Comparison of ENCODE assay signal across 18 cellular contexts in genomic region chr2:43717323-43717722, GRCh38. TPM values are rescaled to one million over a fixed set of nuclear protein-coding genes. Genes with fewer than 3 reads are reported as not detected.
DNase-seq lines count a peak whose midpoint lies in the region; ATAC-seq, FAIRE-seq and TF ChIP-seq lines count a peak whose summit lies in the region.
"Had no signal": no experiment of that assay in that cellular context is flagged by ENCODE, and none has a peak within 500 bp of the region (broad histone marks: within the 10 kb centered on the region; RNA-seq: fewer than 3 reads in every experiment).

No MANE protein-coding gene starts in this region.

- no peaks in the 10 kb centered on the region for H4K20me1 ChIP-seq in BLaER1 treated with 17β-estradiol and CSF1 and Interleukin-3, amounts not matched to agents 10 nM and 100 nM
- H4K20me1 ChIP-seq in GM12878 (ENCODE audit: control insufficient read depth, insufficient read depth) = no peaks in the 10 kb centered on the region

- CTCF ChIA-PET in GM12878 (lab: Yijun Ruan, JAX) = no interaction called here

- DNase-seq in GM12891 (ENCODE audit: insufficient read length, low spot score) (no peak), NB4 (ENCODE audit: low read depth) (peak; percentile 13), GM12878 (ENCODE audit: low read depth, low spot score) (no peak), tibial nerve (ENCODE audit: low spot score in 2 of 2) (no peak), MG63 (no peak)
- no peak for DNase-seq in stimulated activated CD8-positive, alpha-beta memory T cell treated with anti-CD3 and anti-CD28 coated beads, Interleukin-4, amount 100 ng/mL, for 48 hours
- DNase-seq: DMS153, DND-41, GM23248, H9, KG1, NCI-H2029, NCI-H446 treated with DMSO at 0.1 percent for 48 hours, NCI-H526 treated with DMSO at 0.1 percent for 48 hours, T-cell had no signal

- no peak overlapping the region for H3K9ac ChIP-seq in BLaER1 treated with 17β-estradiol and CSF1 and Interleukin-3, amounts not matched to agents 10 nM and 100 nM
- no peak overlapping the region for H3K9ac ChIP-seq in GM12878 (ENCODE audit: control insufficient read depth, insufficient read depth, low read length)
- H3K9ac ChIP-seq: GM23248 had no signal

- no peak for TF ChIP-seq RAD21 in GM12878 (IDR thresholded peaks at IDR 0.05; ENCODE audit: insufficient read depth, low read depth, low read length)

- intact Hi-C loops in GM12878 (cut with micrococcal nuclease; ENCODE audit: unreplicated experiment) = no loop called here

- BruUV-seq in GM12878 (replicated peaks; lab: Mats Ljungman, UMichigan) = no TSS peak

- peak overlapping the region in 3 of 11 experiments; percentile 28 to 42 (median 31); a peak in 3 of 22 replicates for H3K27ac ChIP-seq in BLaER1 treated with 17β-estradiol and CSF1 and Interleukin-3, amounts not matched to agents 10 nM and 100 nM
- H3K27ac ChIP-seq in GM12878 (ENCODE audit: control insufficient read depth, insufficient read depth) (no peak overlapping the region), tibial nerve (no peak overlapping the region)
- H3K27ac ChIP-seq: GM23248, SJSA1 had no signal

- H2AFZ ChIP-seq in GM12878 (ENCODE audit: control insufficient read depth, low read depth, low read length) = no peak overlapping the region
- H2AFZ ChIP-seq: GM23248 had no signal

- SMC1A ChIA-PET in GM12878 (lab: Charles Lee; ENCODE audit: uncharacterized antibody, unreplicated experiment) = no interaction called here

- no peak for ATAC-seq in GM12878
- ATAC-seq: T-cell had no signal

- H3K36me3 ChIP-seq in BLaER1 treated with 17β-estradiol and CSF1 and Interleukin-3, amounts not matched to agents 10 nM and 100 nM = no peaks in the 10 kb centered on the region
- H3K36me3 ChIP-seq in GM12878 (ENCODE audit: control insufficient read depth in 2 of 2, insufficient read depth in 2 of 2, low read length in 1 of 2) (no peaks in the 10 kb centered on the region), tibial nerve (no peaks in the 10 kb centered on the region), MG63 (no peaks in the 10 kb centered on the region)
- H3K36me3 ChIP-seq: SJSA1 had no signal

- no peak for TF ChIP-seq CTCF in NB4 (IDR thresholded peaks at IDR 0.05; ENCODE audit: low read depth, low read length)
- TF ChIP-seq CTCF in GM12878 (IDR thresholded peaks at IDR 0.05 in 2 of 3, conservative IDR thresholded peaks at IDR 0.05 in 1 of 3; ENCODE audit: control insufficient read depth in 2 of 3, extremely low read depth in 1 of 3, insufficient read depth in 1 of 3, low read depth in 3 of 3, low read length in 3 of 3) = no peak
- TF ChIP-seq CTCF in tibial nerve (IDR thresholded peaks at IDR 0.05) = no peak

- H3K4me1 ChIP-seq in BLaER1 treated with 17β-estradiol and CSF1 and Interleukin-3, amounts not matched to agents 10 nM and 100 nM = peaks cover 18 to 50% (median 31%) of the 10 kb centered on the region in 10 experiments
- 0 out of 2 replicates have a peak, but pooled peaks cover 3% of the 10 kb centered on the region for H3K4me1 ChIP-seq in GM12878 (ENCODE audit: control insufficient read depth, insufficient read depth, low read length)
- H3K4me1 ChIP-seq in tibial nerve = no peaks in the 10 kb centered on the region
- H3K4me1 ChIP-seq: SJSA1 had no signal

- no peaks in the 10 kb centered on the region for H3K79me2 ChIP-seq in GM12878 (ENCODE audit: control insufficient read depth, insufficient read depth, low read length)

- H3K9me3 ChIP-seq in BLaER1 treated with 17β-estradiol and CSF1 and Interleukin-3, amounts not matched to agents 10 nM and 100 nM (replicated peaks in 1 of 11) = no peaks in the 10 kb centered on the region
- H3K9me3 ChIP-seq in GM12878 (replicated peaks; ENCODE audit: control insufficient read depth, insufficient read depth, low read length) = no peaks in the 10 kb centered on the region
- H3K9me3 ChIP-seq in tibial nerve = no peaks in the 10 kb centered on the region
- H3K9me3 ChIP-seq in MG63 = no peaks in the 10 kb centered on the region
- H3K9me3 ChIP-seq: SJSA1 had no signal

- peak overlapping the region; percentile 25 to 62 (median 46); a peak in 20 of 22 replicates for H3K4me2 ChIP-seq in BLaER1 treated with 17β-estradiol and CSF1 and Interleukin-3, amounts not matched to agents 10 nM and 100 nM
- H3K4me2 ChIP-seq in GM12878 (ENCODE audit: control insufficient read depth, insufficient read depth) = no peak overlapping the region

- H3K4me3 ChIP-seq in BLaER1 treated with 17β-estradiol and CSF1 and Interleukin-3, amounts not matched to agents 10 nM and 100 nM = no peak overlapping the region
- H3K4me3 ChIP-seq in NB4 (ENCODE audit: low read depth, low read length) (no peak overlapping the region), GM12878 (no peak overlapping the region), tibial nerve (no peak overlapping the region), MG63 (no peak overlapping the region)
- H3K4me3 ChIP-seq: GM23248, SJSA1 had no signal

- in situ Hi-C loops in GM12878 (cut with MboI) = no loop called here

- TF ChIP-seq POLR2A in GM12891 (IDR thresholded peaks at IDR 0.05; ENCODE audit: low read depth, low read length) = no peak
- TF ChIP-seq POLR2A in NB4 (IDR thresholded peaks at IDR 0.05; ENCODE audit: extremely low read depth, insufficient read length) = no peak
- TF ChIP-seq POLR2A in GM12878 (IDR thresholded peaks at IDR 0.05; ENCODE audit: low read depth, low read length) = no peak
- TF ChIP-seq POLR2A in tibial nerve (IDR thresholded peaks at IDR 0.05) = no peak

- FAIRE-seq in GM12891 (lab: Jason Lieb, UNC) (no peak), GM12878 (lab: Jason Lieb, UNC) (no peak)

- H3K27me3 ChIP-seq in BLaER1 treated with 17β-estradiol and CSF1 and Interleukin-3, amounts not matched to agents 10 nM and 100 nM = no peaks in the 10 kb centered on the region
- no peaks in the 10 kb centered on the region; a peak in 1 of 4 replicates for H3K27me3 ChIP-seq in GM12878 (replicated peaks in 1 of 2; ENCODE audit: control insufficient read depth in 2 of 2, insufficient read depth in 2 of 2, low read length in 1 of 2)
- no peaks in the 10 kb centered on the region for H3K27me3 ChIP-seq in tibial nerve
- H3K27me3 ChIP-seq in MG63 = no peaks in the 10 kb centered on the region
- H3K27me3 ChIP-seq: SJSA1 had no signal

- POLR2A ChIA-PET in GM12878 (lab: Charles Lee) = no interaction called here

- RAD21 ChIA-PET in GM12878 (lab: Charles Lee; ENCODE audit: unreplicated experiment) = no interaction called here

- TF ChIP-seq EP300 in GM12878 (IDR thresholded peaks at IDR 0.05; ENCODE audit: borderline replicate concordance in 1 of 2, control insufficient read depth in 1 of 2, low read depth in 2 of 2, low read length in 2 of 2) = no peak
- TF ChIP-seq EP300 in tibial nerve (IDR thresholded peaks at IDR 0.05) = no peak

TF ChIP-seq in GM12891, 5 proteins besides CTCF, POLR2A, EP300 and RAD21 (continues in another document):
- TF ChIP-seq POLR2AphosphoS5 (IDR thresholded peaks at IDR 0.05; ENCODE audit: low read depth, low read length) (no peak), SPI1 (IDR thresholded peaks at IDR 0.05; ENCODE audit: low read depth, low read length) (peak; percentile 49), TAF1 (IDR thresholded peaks at IDR 0.05; ENCODE audit: low read depth, low read length) (no peak)

TF ChIP-seq in GM12878, 131 proteins besides CTCF, POLR2A, EP300 and RAD21 (continues in another document):
- TF ChIP-seq SPI1 (IDR thresholded peaks at IDR 0.05; ENCODE audit: borderline replicate concordance, insufficient read depth, low read depth, low read length) (peak; percentile 54; the same call in 1 of the 2 replicates), RELA (IDR thresholded peaks at IDR 0.05; ENCODE audit: borderline replicate concordance, partially characterized antibody) (no peak), SMARCA5 (IDR thresholded peaks at IDR 0.05) (no peak)

RNA-seq across cellular contexts. Expression of gene C1GALT1C1L, which starts 41.1 kb away (rescaled TPM):
- polyA plus RNA-seq in GM12891 (2012; ENCODE audit: low read depth, missing spikeins) = not detected
- total RNA-seq in GM12878 (2013; cell fraction: nucleolus; rRNA removed) = not detected in 2 replicates
- total RNA-seq in GM12878 (2014; rRNA removed) (not detected in 2 replicates), GM12878 (2014; rRNA removed; fragmentation: Illumina TruSeq; extraction: Trizol) (not detected in 2 replicates), GM12878 (2021) (not detected in 2 replicates), tibial nerve (under 1 TPM in 3 of 4 donors, not detected in 1; 0.42 to 0.98 (median 0.87) TPM)
- not detected for polyA plus RNA-seq in GM12878 (2011; ENCODE audit: low read depth)
- polyA plus RNA-seq in GM12878 (2011; rRNA removed) (not detected in 2 replicates), GM12878 (2014; fragmentation: Illumina TruSeq; extraction: Trizol) (not detected in 2 replicates), GM12878 (2014; fragmentation: Nextera tagmentation; extraction: Ambion mirVana) (not detected), GM12878 (2014; rRNA removed) (not detected in 2 replicates), GM12878 (2016; fragmentation: Nextera tagmentation; extraction: Ambion mirVana) (not detected)
- polyA plus RNA-seq in GM12878 (2011; cell fraction: cytosol; rRNA removed) = not detected in 2 replicates
- not detected in 2 replicates for polyA plus RNA-seq in GM12878 (2011; cell fraction: nucleus; rRNA removed)
- not detected in 2 replicates for polyA plus RNA-seq in GM12878 (2012)
- not detected in 2 replicates for polyA minus RNA-seq in GM12878 (2011; rRNA and poly(A)+ RNA removed)
- polyA minus RNA-seq in GM12878 (2011; cell fraction: cytosol; rRNA and poly(A)+ RNA removed) = not detected in 2 replicates
- polyA minus RNA-seq in GM12878 (2011; cell fraction: nucleus; rRNA and poly(A)+ RNA removed) = not detected in 2 replicates
- total RNA-seq in MG63 (2014; rRNA removed; shearing (Covaris generic); ENCODE audit: low replicate concordance) = not detected in 2 replicates
- total RNA-seq: GM23248, H9, T-cell had no signal
- polyA plus RNA-seq: CD14-positive monocyte had no signal

RNA-seq across cellular contexts. Expression of gene DYNC2LI1, which starts 56.5 kb away (rescaled TPM):
- 13.7 TPM for polyA plus RNA-seq in GM12891 (2012; ENCODE audit: low read depth, missing spikeins)
- 54.3 and 54.8 TPM in 2 replicates for total RNA-seq in GM12878 (2013; cell fraction: nucleolus; rRNA removed)
- total RNA-seq in GM12878 (2014; rRNA removed) (13.7 and 18.0 TPM in 2 replicates), GM12878 (2014; rRNA removed; fragmentation: Illumina TruSeq; extraction: Trizol) (17.8 and 19.2 TPM in 2 replicates), GM12878 (2021) (9.5 and 10.9 TPM in 2 replicates), tibial nerve (10 to 100 TPM; 19.5 to 37.3 (median 33.1) TPM)
- 9.6 TPM for polyA plus RNA-seq in GM12878 (2011; ENCODE audit: low read depth)
- polyA plus RNA-seq in GM12878 (2011; rRNA removed) (25.6 and 46.8 TPM in 2 replicates), GM12878 (2014; fragmentation: Illumina TruSeq; extraction: Trizol) (20.0 and 20.5 TPM in 2 replicates), GM12878 (2014; fragmentation: Nextera tagmentation; extraction: Ambion mirVana) (10 to 100 TPM; 27.2 to 27.3 TPM), GM12878 (2014; rRNA removed) (12.5 and 16.0 TPM in 2 replicates), GM12878 (2016; fragmentation: Nextera tagmentation; extraction: Ambion mirVana) (10 to 100 TPM; 18.6 to 20.2 TPM)
- polyA plus RNA-seq in GM12878 (2011; cell fraction: cytosol; rRNA removed) = 5.5 and 8.2 TPM in 2 replicates
- polyA plus RNA-seq in GM12878 (2011; cell fraction: nucleus; rRNA removed) = 14.4 and 16.7 TPM in 2 replicates
- 10.5 and 15.4 TPM in 2 replicates for polyA plus RNA-seq in GM12878 (2012)
- polyA minus RNA-seq in GM12878 (2011; rRNA and poly(A)+ RNA removed) = 7.0 and 8.1 TPM in 2 replicates
- 3.2 and 3.5 TPM in 2 replicates for polyA minus RNA-seq in GM12878 (2011; cell fraction: cytosol; rRNA and poly(A)+ RNA removed)
- 5.0 and 5.4 TPM in 2 replicates for polyA minus RNA-seq in GM12878 (2011; cell fraction: nucleus; rRNA and poly(A)+ RNA removed)
- total RNA-seq in MG63 (2014; rRNA removed; shearing (Covaris generic); ENCODE audit: low replicate concordance) = 22.4 and 22.5 TPM in 2 replicates
